17 cellular contexts compared by ENCODE assay signal in the genomic region with DNA sequence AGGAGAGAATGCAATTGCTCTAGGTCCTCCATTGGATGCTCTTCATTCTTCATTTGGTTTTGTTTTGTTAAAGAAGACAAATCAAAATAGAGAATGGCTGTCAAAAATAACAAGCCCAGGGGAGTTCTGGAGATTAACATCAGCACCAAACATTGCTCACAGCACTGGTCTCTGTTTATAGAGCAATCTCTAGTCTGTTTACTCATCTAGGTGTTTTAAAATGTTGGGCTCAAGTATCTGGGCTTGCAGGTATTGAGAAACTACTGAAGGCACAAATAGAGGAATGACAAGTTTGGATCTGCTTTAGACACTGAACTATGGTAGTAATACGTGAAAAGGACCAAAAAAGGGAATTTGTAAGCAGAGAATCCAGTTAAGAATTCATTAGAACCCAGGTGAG.
DNase-seq lines count a peak whose midpoint lies in the region; ATAC-seq and TF ChIP-seq lines count a peak whose summit lies in the region.
"Had no signal": no experiment of that assay in that cellular context is flagged by ENCODE, and none has a peak within 500 bp of the region (broad histone marks: within the 10 kb centered on the region; RNA-seq: fewer than 3 reads in every experiment).

No MANE protein-coding gene starts in this region.

- intact Hi-C loops in MCF 10A (cut with micrococcal nuclease) (loop anchor here (5.0 kb wide), 2 partner anchors 47 to 148 kb away; no protein-coding TSS in a partner anchor), breast epithelium (cut with DNase I; ENCODE audit: low total_unique reads) (no loop called here), adrenal gland (cut with DNase I) (no loop called here), esophagus squamous epithelium (cut with DNase I) (no loop called here)

- peak overlapping the region; percentile 1 for H3K27ac Mint-ChIP-seq in MCF 10A (ENCODE audit: low read depth, unreplicated experiment)
- peak overlapping the region; percentile 92 for H3K27ac Mint-ChIP-seq in activated naive CD8-positive, alpha-beta T cell treated with anti-CD3 and anti-CD28 coated beads, Interleukin-2, amount 50 U/mL, for 24 hours
- peak overlapping the region; percentile 93 for H3K27ac Mint-ChIP-seq in stimulated activated naive B cell treated with anti-CD40 and anti-IgM and Interleukin-4, amounts not matched to agents 10 μg/mL and 1 μg/mL and 100 μg/mL, for 72 hours
- H3K27ac Mint-ChIP-seq in glutamatergic neuron (ENCODE audit: unreplicated experiment): no peak overlapping the region
- H3K27ac Mint-ChIP-seq: brain, type B pancreatic cell had no signal

- no peaks in the 10 kb centered on the region for H3K9me3 Mint-ChIP-seq in MCF 10A (ENCODE audit: unreplicated experiment)
- no peaks in the 10 kb centered on the region for H3K9me3 Mint-ChIP-seq in activated naive CD8-positive, alpha-beta T cell treated with anti-CD3 and anti-CD28 coated beads, Interleukin-2, amount 50 U/mL, for 24 hours
- H3K9me3 Mint-ChIP-seq in stimulated activated naive B cell treated with anti-CD40 and anti-IgM and Interleukin-4, amounts not matched to agents 10 μg/mL and 1 μg/mL and 100 μg/mL, for 72 hours: peaks cover 0 to 3% of the 10 kb centered on the region in 2 donors
- H3K9me3 Mint-ChIP-seq in glutamatergic neuron (ENCODE audit: unreplicated experiment): no peaks in the 10 kb centered on the region
- H3K9me3 Mint-ChIP-seq: brain had no signal

- BruUV-seq in MCF 10A (replicated peaks; lab: Mats Ljungman, UMichigan): no TSS peak

- H3K27me3 ChIP-seq in breast epithelium (no peaks in the 10 kb centered on the region), adrenal gland (no peaks in the 10 kb centered on the region), esophagus squamous epithelium (no peaks in the 10 kb centered on the region)
- H3K27me3 ChIP-seq: gastroesophageal sphincter had no signal

- DNase-seq in MCF 10A (ENCODE audit: unreplicated experiment): no peak
- no peak for DNase-seq in breast epithelium (ENCODE audit: low spot score in 2 of 2)
- no peak for DNase-seq in activated naive CD8-positive, alpha-beta T cell treated with anti-CD3 and anti-CD28 coated beads, Interleukin-2, amount 50 U/mL, for 24 hours
- DNase-seq in stimulated activated naive B cell treated with anti-CD40 and anti-IgM and Interleukin-4, amounts not matched to agents 10 μg/mL and 1 μg/mL and 100 μg/mL, for 72 hours: no peak
- no peak for DNase-seq in adrenal gland
- no peak for DNase-seq in esophagus squamous epithelium (lab: John Stamatoyannopoulos, UW)
- DNase-seq in glutamatergic neuron: no peak
- DNase-seq: activated CD4-positive, alpha-beta T cell treated with anti-CD3 and anti-CD28 coated beads, Interleukin-2, amount 50 U/mL, for 1 hour; DMS79; effector CD4-positive, alpha-beta T cell; NCI-H1436 treated with DMSO at 0.1 percent for 48 hours; NCI-H510A; posterior cingulate gyrus had no signal

- H3K27ac ChIP-seq in breast epithelium (no peak overlapping the region), adrenal gland (no peak overlapping the region), esophagus squamous epithelium (peak overlapping the region in 1 of 4 donors; percentile 60)
- H3K27ac ChIP-seq: gastroesophageal sphincter had no signal

- H3K36me3 ChIP-seq in breast epithelium: no peaks in the 10 kb centered on the region
- no peaks in the 10 kb centered on the region for H3K36me3 ChIP-seq in adrenal gland (replicated peaks in 1 of 2)
- no peaks in the 10 kb centered on the region for H3K36me3 ChIP-seq in esophagus squamous epithelium
- H3K36me3 ChIP-seq: gastroesophageal sphincter had no signal

- H3K36me3 Mint-ChIP-seq in MCF 10A (ENCODE audit: insufficient read depth, unreplicated experiment) (peaks cover 4% of the 10 kb centered on the region), glutamatergic neuron (ENCODE audit: unreplicated experiment) (no peaks in the 10 kb centered on the region)
- no peaks in the 10 kb centered on the region for H3K36me3 Mint-ChIP-seq in activated naive CD8-positive, alpha-beta T cell treated with anti-CD3 and anti-CD28 coated beads, Interleukin-2, amount 50 U/mL, for 24 hours (ENCODE audit: low read depth)
- no peaks in the 10 kb centered on the region for H3K36me3 Mint-ChIP-seq in stimulated activated naive B cell treated with anti-CD40 and anti-IgM and Interleukin-4, amounts not matched to agents 10 μg/mL and 1 μg/mL and 100 μg/mL, for 72 hours
- H3K36me3 Mint-ChIP-seq: brain, type B pancreatic cell had no signal

- TF ChIP-seq CTCF in MCF 10A (IDR thresholded peaks at IDR 0.05; ENCODE audit: unreplicated experiment) (no peak), breast epithelium (IDR thresholded peaks at IDR 0.05) (no peak), adrenal gland (IDR thresholded peaks at IDR 0.05) (no peak), esophagus squamous epithelium (IDR thresholded peaks at IDR 0.05) (no peak), glutamatergic neuron (IDR thresholded peaks at IDR 0.05; ENCODE audit: partially characterized antibody, unreplicated experiment) (no peak)

- POLR2A ChIA-PET in MCF 10A (lab: Yijun Ruan, JAX): interaction anchor here (1.7 to 2.6 kb wide), 4 partner anchors 16 to 82 kb away, joined by 5 to 23 read pairs (median 9); partner anchors contain the start of gene ZFAND5

- H3K4me1 ChIP-seq in breast epithelium (no peaks in the 10 kb centered on the region), adrenal gland (replicated peaks in 1 of 2) (peaks cover 0 to 8% of the 10 kb centered on the region in 2 donors), esophagus squamous epithelium (peaks cover 14 to 42% (median 15%) of the 10 kb centered on the region in 3 donors)
- H3K4me1 ChIP-seq: gastroesophageal sphincter had no signal

- 68 to 86% (median 75%) methylated on average over 1 of the region's 1 CpG for WGBS in adrenal gland, 4 donors
- WGBS in esophagus squamous epithelium, 2 donors: 35 to 54% methylated on average over 1 of the region's 1 CpG

- H3K9me3 ChIP-seq in breast epithelium (no peaks in the 10 kb centered on the region), adrenal gland (replicated peaks in 1 of 3) (no peaks in the 10 kb centered on the region), esophagus squamous epithelium (no peaks in the 10 kb centered on the region)
- H3K9me3 ChIP-seq: gastroesophageal sphincter had no signal

- H3K4me1 Mint-ChIP-seq in MCF 10A (ENCODE audit: insufficient read depth, unreplicated experiment) (peaks cover 31% of the 10 kb centered on the region), glutamatergic neuron (ENCODE audit: low read depth, unreplicated experiment) (no peaks in the 10 kb centered on the region)
- peaks cover 44% of the 10 kb centered on the region for H3K4me1 Mint-ChIP-seq in activated naive CD8-positive, alpha-beta T cell treated with anti-CD3 and anti-CD28 coated beads, Interleukin-2, amount 50 U/mL, for 24 hours
- H3K4me1 Mint-ChIP-seq in stimulated activated naive B cell treated with anti-CD40 and anti-IgM and Interleukin-4, amounts not matched to agents 10 μg/mL and 1 μg/mL and 100 μg/mL, for 72 hours: peaks cover 31 to 50% of the 10 kb centered on the region in 2 donors
- H3K4me1 Mint-ChIP-seq: brain had no signal

- CTCF ChIA-PET in MCF 10A (lab: Yijun Ruan, JAX): no interaction called here

- no peak overlapping the region for H3K4me3 ChIP-seq in breast epithelium
- H3K4me3 ChIP-seq in adrenal gland: no peak overlapping the region
- H3K4me3 ChIP-seq in esophagus squamous epithelium: no peak overlapping the region
- H3K4me3 ChIP-seq: gastroesophageal sphincter had no signal

- no peaks in the 10 kb centered on the region for H3K27me3 Mint-ChIP-seq in MCF 10A (ENCODE audit: insufficient read depth, unreplicated experiment)
- peaks cover 11% of the 10 kb centered on the region for H3K27me3 Mint-ChIP-seq in activated naive CD8-positive, alpha-beta T cell treated with anti-CD3 and anti-CD28 coated beads, Interleukin-2, amount 50 U/mL, for 24 hours
- peaks cover 0 to 9% of the 10 kb centered on the region in 2 donors for H3K27me3 Mint-ChIP-seq in stimulated activated naive B cell treated with anti-CD40 and anti-IgM and Interleukin-4, amounts not matched to agents 10 μg/mL and 1 μg/mL and 100 μg/mL, for 72 hours
- peaks cover 2% of the 10 kb centered on the region for H3K27me3 Mint-ChIP-seq in glutamatergic neuron (ENCODE audit: unreplicated experiment)
- H3K27me3 Mint-ChIP-seq: brain, type B pancreatic cell had no signal

- TF ChIP-seq POLR2A in breast epithelium (IDR thresholded peaks at IDR 0.05) (no peak), adrenal gland (IDR thresholded peaks at IDR 0.05) (no peak), esophagus squamous epithelium (IDR thresholded peaks at IDR 0.05) (no peak)

- peak; percentile 8 for ATAC-seq in HG02970 (IDR thresholded peaks at IDR 0.05; ENCODE audit: low FRiP score, unreplicated experiment)
- ATAC-seq in activated naive CD8-positive, alpha-beta T cell treated with anti-CD3 and anti-CD28 coated beads, Interleukin-2, amount 50 U/mL, for 24 hours: no peak
- no peak for ATAC-seq in stimulated activated naive B cell treated with anti-CD40 and anti-IgM and Interleukin-4, amounts not matched to agents 10 μg/mL and 1 μg/mL and 100 μg/mL, for 72 hours (replicated peaks)
- ATAC-seq: gastroesophageal sphincter had no signal

- no peak overlapping the region for H3K4me3 Mint-ChIP-seq in MCF 10A (ENCODE audit: unreplicated experiment)
- H3K4me3 Mint-ChIP-seq in activated naive CD8-positive, alpha-beta T cell treated with anti-CD3 and anti-CD28 coated beads, Interleukin-2, amount 50 U/mL, for 24 hours: peak overlapping the region; percentile 26
- H3K4me3 Mint-ChIP-seq in stimulated activated naive B cell treated with anti-CD40 and anti-IgM and Interleukin-4, amounts not matched to agents 10 μg/mL and 1 μg/mL and 100 μg/mL, for 72 hours: no peak overlapping the region
- H3K4me3 Mint-ChIP-seq in glutamatergic neuron (ENCODE audit: unreplicated experiment): no peak overlapping the region
- H3K4me3 Mint-ChIP-seq: brain, type B pancreatic cell had no signal
